In the genomic region with DNA sequence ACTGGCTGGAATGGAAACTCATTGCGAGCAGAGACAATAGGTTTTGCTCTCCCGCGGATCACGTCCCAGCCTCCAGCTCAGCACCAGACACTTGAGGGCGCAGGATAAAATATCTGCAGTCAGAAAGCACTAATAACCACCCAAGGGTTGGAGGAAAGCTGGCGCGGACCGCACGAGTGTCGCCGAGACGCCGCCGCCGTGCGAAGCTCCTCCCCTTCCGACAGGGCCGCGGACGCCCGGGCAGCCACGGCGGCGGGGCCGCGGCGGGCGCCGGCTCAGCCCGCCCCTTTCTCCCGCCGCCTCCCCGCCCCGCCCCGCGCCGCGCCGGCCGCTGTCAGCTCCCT, we compare ENCODE assay signal across 8 cellular contexts. TPM values are rescaled to one million over a fixed set of nuclear protein-coding genes. Genes with fewer than 3 reads are reported as not detected.
DNase-seq lines count a peak whose midpoint lies in the region; ATAC-seq and TF ChIP-seq lines count a peak whose summit lies in the region.

A gene with protein sequence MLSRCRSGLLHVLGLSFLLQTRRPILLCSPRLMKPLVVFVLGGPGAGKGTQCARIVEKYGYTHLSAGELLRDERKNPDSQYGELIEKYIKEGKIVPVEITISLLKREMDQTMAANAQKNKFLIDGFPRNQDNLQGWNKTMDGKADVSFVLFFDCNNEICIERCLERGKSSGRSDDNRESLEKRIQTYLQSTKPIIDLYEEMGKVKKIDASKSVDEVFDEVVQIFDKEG (plus strand): TSS at position 213 of the 344 bp plus-strand sequence. CDS start 156 bp downstream, outside the sequence.

- DNase-seq in NCI-H2081 (lab: John Stamatoyannopoulos, UW) (peak; percentile 75 to 85), NCI-H2081 treated with DMSO at 0.1 percent for 48 hours (lab: John Stamatoyannopoulos, UW) (no peak), NCI-H187 treated with DMSO at 0.1 percent for 48 hours (lab: John Stamatoyannopoulos, UW) (peak; percentile 43), T-helper 9 cell (peak; percentile 69), astrocyte of the cerebellum (ENCODE audit: low read depth) (peak; percentile 65), hypothalamus (lab: John Stamatoyannopoulos, UW) (peak in 48 of 51 donors; percentile 34 to 88 (median 70)), sciatic nerve (ENCODE audit: low spot score) (peak; percentile 91)

- no peak for TF ChIP-seq CTCF in astrocyte of the cerebellum (IDR thresholded peaks at IDR 0.05; ENCODE audit: low read depth, low read length, missing control alignments)

- in situ Hi-C loops in astrocyte of the cerebellum (cut with HindIII; ENCODE audit: low sequenced_read_pairs) = no loop called here

- intact Hi-C loops in sciatic nerve (cut with DNase I) = no loop called here

- peak; percentile 72 for ATAC-seq in HG02981 (IDR thresholded peaks at IDR 0.05; ENCODE audit: unreplicated experiment)
- ATAC-seq in sciatic nerve = peak; percentile 85

- peak within 1 kb of the TSS; percentile 90 for H3K4me3 ChIP-seq in astrocyte of the cerebellum (ENCODE audit: low read depth, low read length)

RNA-seq across cellular contexts. Expression of the gene that starts here (rescaled TPM):
- 111 TPM for total RNA-seq in sciatic nerve
